10 cellular contexts compared by ENCODE assay signal in the genomic region with DNA sequence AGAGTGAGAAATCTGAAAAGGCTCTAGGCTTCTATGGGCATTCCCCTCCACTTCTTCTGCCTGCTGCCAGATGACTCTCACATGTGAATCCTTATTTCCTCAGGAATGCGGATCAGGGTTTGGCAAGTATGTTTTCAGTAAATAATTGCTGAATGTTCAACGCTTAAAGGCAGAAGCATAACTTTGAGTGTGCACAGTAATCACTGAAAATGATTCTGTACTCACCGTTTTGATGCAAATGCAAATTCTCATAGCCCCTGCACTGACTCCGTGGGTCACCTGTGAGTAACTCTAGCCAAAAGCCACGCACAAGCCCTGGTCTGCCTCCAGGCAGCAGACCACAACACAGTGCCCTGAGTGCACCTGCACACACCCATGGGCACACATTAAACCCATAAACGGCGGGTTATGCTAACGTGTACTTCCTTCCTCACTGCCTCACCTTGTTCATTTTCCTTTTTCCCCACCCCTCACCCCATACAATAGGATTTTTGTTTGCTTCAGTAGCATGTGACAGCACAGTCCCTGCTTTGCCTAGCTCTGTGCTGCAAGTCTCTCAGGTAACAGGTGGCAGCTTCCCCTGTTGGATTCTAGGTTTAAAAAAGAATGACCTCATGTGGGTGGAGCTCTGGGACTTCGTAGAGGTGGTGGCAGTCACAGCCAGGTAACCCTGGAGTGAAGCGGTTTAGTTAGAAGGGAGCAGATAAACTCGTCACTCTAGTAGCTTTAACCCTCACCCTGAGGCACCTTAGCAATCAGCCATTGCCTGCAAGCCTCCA. TPM values are rescaled to one million over a fixed set of nuclear protein-coding genes. Genes with fewer than 3 reads are reported as not detected.
DNase-seq lines count a peak whose midpoint lies in the region; TF ChIP-seq lines count a peak whose summit lies in the region.
"Had no signal": no experiment of that assay in that cellular context is flagged by ENCODE, and none has a peak within 500 bp of the region (broad histone marks: within the 10 kb centered on the region; RNA-seq: fewer than 3 reads in every experiment).

TSS of gene ARHGEF38 (plus strand) at position 653 of the 779 bp plus-strand sequence. CDS start 146 bp downstream, outside the sequence.

- no peak within 1 kb of the TSS for H3K14ac ChIP-seq in neuronal stem cell (ENCODE audit: low read length)

- no peak within 1 kb of the TSS for H2BK15ac ChIP-seq in neuronal stem cell (ENCODE audit: low read length)

- H3K27me3 ChIP-seq in ectodermal cell (ENCODE audit: control insufficient read depth, insufficient read depth, low read length, poor library complexity, severe bottlenecking) (no peaks in the 10 kb centered on the region), neuronal stem cell (ENCODE audit: control insufficient read depth in 3 of 3, insufficient read depth in 3 of 3, low read depth in 1 of 3, low read length in 3 of 3) (peaks cover 0 to 5% (median 0%) of the 10 kb centered on the region in 3 experiments), tibial nerve (no peaks in the 10 kb centered on the region)

- H2AFZ ChIP-seq in neuronal stem cell (ENCODE audit: low read length) = no peak within 1 kb of the TSS
- H2AFZ ChIP-seq: parathyroid adenoma had no signal

- no peak within 1 kb of the TSS for H3K9ac ChIP-seq in neuronal stem cell (ENCODE audit: low read depth, low read length, poor library complexity)
- H3K9ac ChIP-seq: parathyroid adenoma had no signal

- H3K23ac ChIP-seq in neuronal stem cell (ENCODE audit: low read depth, low read length, poor library complexity) = no peak within 1 kb of the TSS

- H2BK12ac ChIP-seq in neuronal stem cell (ENCODE audit: low read length) = no peak within 1 kb of the TSS

- 39 to 42% methylated on average over 11 of the region's 11 CpGs for WGBS in ectodermal cell, 2 experiments
- no CpG with 5 or more reads among the region's 11 CpGs for WGBS in neuronal stem cell (ENCODE audit: extremely low coverage in 2 of 2, insufficient read length in 2 of 2, insufficient replicate concordance in 1 of 2), 2 donors
- WGBS in tibial nerve, 2 donors = 40 to 51% methylated on average over 11 of the region's 11 CpGs

- no peak for TF ChIP-seq CTCF in tibial nerve (IDR thresholded peaks at IDR 0.05)

- H2AK5ac ChIP-seq in neuronal stem cell (ENCODE audit: low read depth, low read length) = no peak within 1 kb of the TSS

- H3K4me1 ChIP-seq in ectodermal cell (ENCODE audit: control insufficient read depth, insufficient read depth, low read length) (peaks cover 35% of the 10 kb centered on the region), neuronal stem cell (ENCODE audit: control insufficient read depth in 2 of 2, insufficient read depth in 1 of 2, low read depth in 1 of 2, low read length in 2 of 2) (peaks cover 0 to 17% of the 10 kb centered on the region in 2 donors), tibial nerve (peaks cover 0 to 9% (median 0%) of the 10 kb centered on the region in 4 donors)
- H3K4me1 ChIP-seq: parathyroid adenoma had no signal

- DNase-seq in ELR (ENCODE audit: low read depth) = peak; percentile 25
- DNase-seq in NCI-H2196 (lab: John Stamatoyannopoulos, UW; ENCODE audit: unreplicated experiment) = peak; percentile 67
- DNase-seq in neuronal stem cell (ENCODE audit: low spot score) = no peak
- no peak for DNase-seq in NCI-H226
- no peak for DNase-seq in NK-92 treated with Interleukin-12 subunit alpha and Interleukin-12 subunit beta, amount 100 ng/mL, for 24 hours (lab: John Stamatoyannopoulos, UW)
- no peak for DNase-seq in tibial nerve (ENCODE audit: low spot score in 2 of 2)
- DNase-seq in activated CD4-positive, alpha-beta T cell treated with anti-CD3 and anti-CD28 coated beads, Interleukin-2, amount 50 U/mL, for 48 hours = no peak

- no peaks in the 10 kb centered on the region for H3K79me1 ChIP-seq in neuronal stem cell (ENCODE audit: low read depth, low read length)

- no peak for TF ChIP-seq POLR2A in tibial nerve (IDR thresholded peaks at IDR 0.05)

- H4K91ac ChIP-seq in neuronal stem cell (ENCODE audit: low read depth, low read length, poor library complexity) = no peak within 1 kb of the TSS

- H4K8ac ChIP-seq in neuronal stem cell (ENCODE audit: low read depth, low read length) = no peak within 1 kb of the TSS

- H3K4ac ChIP-seq in neuronal stem cell (ENCODE audit: low read length) = no peak within 1 kb of the TSS

- no peak within 1 kb of the TSS for H2BK120ac ChIP-seq in neuronal stem cell (ENCODE audit: low read depth, low read length)

- TF ChIP-seq EP300 in tibial nerve (IDR thresholded peaks at IDR 0.05) = no peak

- H2BK5ac ChIP-seq in neuronal stem cell (ENCODE audit: low read length) = no peak within 1 kb of the TSS

- H3K36me3 ChIP-seq in ectodermal cell (ENCODE audit: control insufficient read depth, insufficient read depth, low read length) (no peaks in the 10 kb centered on the region), neuronal stem cell (replicated peaks in 1 of 2; ENCODE audit: control insufficient read depth in 2 of 2, insufficient read depth in 2 of 2, low read length in 2 of 2) (no peaks in the 10 kb centered on the region), tibial nerve (no peaks in the 10 kb centered on the region)

- H3K18ac ChIP-seq in neuronal stem cell (ENCODE audit: low read length) = peak within 1 kb of the TSS; percentile 51

- H3K4me2 ChIP-seq in neuronal stem cell (ENCODE audit: insufficient read depth, low read length, poor library complexity, severe bottlenecking) = no peak within 1 kb of the TSS

- no peaks in the 10 kb centered on the region for H3K9me3 ChIP-seq in ectodermal cell (ENCODE audit: control insufficient read depth, low read length)
- no peaks in the 10 kb centered on the region for H3K9me3 ChIP-seq in neuronal stem cell (replicated peaks in 1 of 2; ENCODE audit: control insufficient read depth in 2 of 2, insufficient read depth in 1 of 2, low read depth in 1 of 2, low read length in 2 of 2)
- H3K9me3 ChIP-seq in tibial nerve = no peaks in the 10 kb centered on the region

- H3K27ac ChIP-seq in ectodermal cell (ENCODE audit: insufficient read depth, low read depth, low read length, poor library complexity, severe bottlenecking) (peak within 1 kb of the TSS; percentile 66), neuronal stem cell (replicated peaks; ENCODE audit: low read length) (no peak within 1 kb of the TSS), tibial nerve (peak within 1 kb of the TSS in 1 of 4 donors; percentile 41)
- H3K27ac ChIP-seq: parathyroid adenoma had no signal

- no peak within 1 kb of the TSS for H3K4me3 ChIP-seq in ectodermal cell (ENCODE audit: insufficient read depth, low read depth, low read length)
- no peak within 1 kb of the TSS for H3K4me3 ChIP-seq in neuronal stem cell (ENCODE audit: low read length in 2 of 2)
- H3K4me3 ChIP-seq in tibial nerve = no peak within 1 kb of the TSS

RNA-seq across cellular contexts. Expression of gene ARHGEF38, which starts in this region (rescaled TPM):
- polyA plus RNA-seq in ectodermal cell (2013, experiment 1 of 4) = 0.52 TPM
- polyA plus RNA-seq in ectodermal cell (2013, experiment 2 of 4) = 0.57 TPM
- 0.16 TPM for polyA plus RNA-seq in ectodermal cell (2013, experiment 3 of 4)
- polyA plus RNA-seq in ectodermal cell (2013, experiment 4 of 4) = 0.53 TPM
- not detected for polyA plus RNA-seq in neuronal stem cell (2013, experiment 1 of 2)
- polyA plus RNA-seq in neuronal stem cell (2013, experiment 2 of 2) = not detected
- total RNA-seq in tibial nerve = not detected
- total RNA-seq: T-helper 2 cell treated with Interferon-gamma antibody and Interleukin-4, amounts not matched to agents 100 ng/mL and 5 ng/mL, for 36 hours had no signal

Comparison
In these comparisons a context has a peak if more than half of its experiments do, and no peak if none do; other contexts are left out.
1. DNase-seq: peak in ELR (single experiment) and NCI-H2196 (single experiment); none in neuronal stem cell (single experiment), NCI-H226 (single experiment), NK-92 treated with Interleukin-12 subunit alpha and Interleukin-12 subunit beta, amount 100 ng/mL, for 24 hours (single experiment), tibial nerve (0 of 2) and activated CD4-positive, alpha-beta T cell treated with anti-CD3 and anti-CD28 coated beads, Interleukin-2, amount 50 U/mL, for 48 hours (0 of 2).